Comparison of ENCODE assay signal across 22 cellular contexts in genomic region chr21:33897739-33898138, GRCh38.
"Had no signal": no experiment of that assay in that cellular context is flagged by ENCODE, and none has a peak within 500 bp of the region (broad histone marks: within the 10 kb centered on the region; RNA-seq: fewer than 3 reads in every experiment).

No MANE protein-coding gene starts in this region.

- H3K4me3 ChIP-seq: MG63, SJCRH30 had no signal

- DNase-seq: KBM-7, MG63, NCI-H1092 treated with DMSO at 0.1 percent for 48 hours, NCI-H1436, NCI-H187, NCI-H2029, NCI-H2081 treated with DMSO at 0.1 percent for 48 hours, NCI-H2171, NCI-H226, NCI-H446, NCI-H510A, NCI-H524 treated with DMSO at 0.1 percent for 48 hours, NCI-H69, NCI-H774, PC-3, SHP77, SJCRH30, SW 1271 had no signal

- H3K27ac ChIP-seq: HL-60, RWPE1, SJCRH30 had no signal

- H3K27me3 ChIP-seq: MG63, SJCRH30 had no signal

- H3K9me3 ChIP-seq: MG63, SJCRH30 had no signal

- ATAC-seq: Panc1, PC-3 had no signal

- FAIRE-seq: HTR-8/SVneo had no signal
